Comparison of ENCODE assay signal across 8 cellular contexts in genomic region chr16:2539838-2540458, GRCh38. TPM values are rescaled to one million over a fixed set of nuclear protein-coding genes. Genes with fewer than 3 reads are reported as not detected.
DNase-seq lines count a peak whose midpoint lies in the region; ATAC-seq and TF ChIP-seq lines count a peak whose summit lies in the region.
"Not testable (repeated sequence)": the region's sequence is repeated elsewhere in the genome, so short reads cannot be mapped to it uniquely, and the experiment has no call there.

No MANE protein-coding gene starts in this region.

- not testable (repeated sequence) for H3K9me2 ChIP-seq in HCT116 (ENCODE audit: insufficient read depth); hepatocyte (replicated peaks; ENCODE audit: insufficient read depth)

- POLR2A ChIA-PET in CD4-positive, alpha-beta memory T cell (lab: Charles Lee; ENCODE audit: partially characterized antibody); HCT116 (lab: Charles Lee); T-cell (lab: Charles Lee): not testable (repeated sequence)

- not testable (repeated sequence) for H3K4me3 ChIP-seq in CD4-positive, alpha-beta memory T cell (ENCODE audit: low read length in 2 of 2); HCT116 (replicated peaks in 1 of 2; ENCODE audit: low read depth in 1 of 2, low read length in 2 of 2); hepatocyte; neural progenitor cell; testis

- peak in 1 of 5 donors; percentile 57 for DNase-seq in CD4-positive, alpha-beta memory T cell
- not testable (repeated sequence) for DNase-seq in HCT116 (ENCODE audit: low read depth, low spot score); activated T-helper 2 cell treated with anti-CD3 and anti-CD28 coated beads, Interferon-gamma antibody, Interleukin-2, Interleukin-4, amounts not matched to agents 10 μg/mL and 5 μg/mL and 100 μg/mL, durations not matched to agents 14 hours and 24 hours and 36 hours (ENCODE audit: low spot score)
- DNase-seq in T-cell (peak in 6 of 34 experiments; percentile 23 to 42 (median 32)), hepatocyte (ENCODE audit: low spot score) (peak; percentile 23), neural progenitor cell (ENCODE audit: low spot score) (peak; percentile 45), testis (peak; percentile 75)

- peaks cover 3 to 17% of the 10 kb centered on the region in 2 donors for H3K36me3 Mint-ChIP-seq in CD4-positive, alpha-beta memory T cell
- not testable (repeated sequence) for H3K36me3 Mint-ChIP-seq in T-cell, neural progenitor cell
- H3K36me3 Mint-ChIP-seq in activated T-helper 2 cell treated with anti-CD3 and anti-CD28 coated beads, Interferon-gamma antibody, Interleukin-2, Interleukin-4, amounts not matched to agents 10 μg/mL and 5 μg/mL and 100 μg/mL, durations not matched to agents 14 hours and 24 hours and 36 hours (ENCODE audit: low read depth) = peaks cover 24% of the 10 kb centered on the region
- peaks cover 49% of the 10 kb centered on the region for H3K36me3 Mint-ChIP-seq in dendritic cell treated with granulocyte-macrophage colony-stimulating factor and Interleukin-4, amounts not matched to agents 40 ng/mL and 50 ng/mL, for 4 days (ENCODE audit: low read depth)

- ATAC-seq in HCT116; T-cell (replicated peaks in 1 of 4): not testable (repeated sequence)

- TF ChIP-seq POLR2A in HCT116 (IDR thresholded peaks at IDR 0.05; ENCODE audit: borderline replicate concordance, extremely low read depth, insufficient read depth, insufficient read length); testis (IDR thresholded peaks at IDR 0.05): not testable (repeated sequence)

- not testable (repeated sequence) for H3K4me2 ChIP-seq in HCT116 (ENCODE audit: low read length); neural progenitor cell
- peak overlapping the region; percentile 91 for H3K4me2 ChIP-seq in hepatocyte

- WGBS in hepatocyte (ENCODE audit: low lambda C conversion rate, missing lambda C conversion rate) = 74% methylated on average over 15 of the region's 15 CpGs
- 33 to 38% methylated on average over 13 to 15 of the region's 15 CpGs for WGBS in testis, 2 donors

- not testable (repeated sequence) for H2AFZ ChIP-seq in HCT116 (ENCODE audit: low read depth, low read length, poor library complexity, severe bottlenecking); hepatocyte; neural progenitor cell (replicated peaks)

- H3K9ac ChIP-seq in HCT116 (ENCODE audit: low read length); neural progenitor cell: not testable (repeated sequence)

- not testable (repeated sequence) for H4K20me1 ChIP-seq in HCT116 (ENCODE audit: insufficient read depth)
- H4K20me1 ChIP-seq in hepatocyte (ENCODE audit: insufficient read depth, poor library complexity, severe bottlenecking) (peaks cover 36% of the 10 kb centered on the region), neural progenitor cell (ENCODE audit: low read depth) (peaks cover 16% of the 10 kb centered on the region)

- H3K79me2 ChIP-seq in HCT116 (ENCODE audit: insufficient read depth, low read length) (peaks cover 29% of the 10 kb centered on the region), hepatocyte (peaks cover 52% of the 10 kb centered on the region), neural progenitor cell (ENCODE audit: low read depth) (peaks cover 42% of the 10 kb centered on the region)

- H3K4me3 Mint-ChIP-seq in CD4-positive, alpha-beta memory T cell = peak overlapping the region; percentile 67 to 88 (median 86)
- H3K4me3 Mint-ChIP-seq in T-cell (peak overlapping the region; percentile 80 to 86 (median 83)), neural progenitor cell (peak overlapping the region; percentile 85)
- H3K4me3 Mint-ChIP-seq in activated T-helper 2 cell treated with anti-CD3 and anti-CD28 coated beads, Interferon-gamma antibody, Interleukin-2, Interleukin-4, amounts not matched to agents 10 μg/mL and 5 μg/mL and 100 μg/mL, durations not matched to agents 14 hours and 24 hours and 36 hours (ENCODE audit: low read depth) = peak overlapping the region; percentile 85
- H3K4me3 Mint-ChIP-seq in dendritic cell treated with granulocyte-macrophage colony-stimulating factor and Interleukin-4, amounts not matched to agents 40 ng/mL and 50 ng/mL, for 4 days = peak overlapping the region; percentile 76

- peaks cover 34% of the 10 kb centered on the region for H3K4me1 ChIP-seq in CD4-positive, alpha-beta memory T cell (ENCODE audit: insufficient read depth, low read length)
- H3K4me1 ChIP-seq in HCT116 (ENCODE audit: control insufficient read depth in 1 of 2, insufficient read depth in 2 of 2, low read length in 2 of 2) (peaks cover 10 to 18% of the 10 kb centered on the region in 2 experiments), hepatocyte (ENCODE audit: insufficient read depth) (peaks cover 12% of the 10 kb centered on the region), testis (peaks cover 12% of the 10 kb centered on the region)
- H3K4me1 ChIP-seq in neural progenitor cell = not testable (repeated sequence)

- H3K9me3 ChIP-seq in CD4-positive, alpha-beta memory T cell (ENCODE audit: control insufficient read depth in 1 of 2, low read length in 2 of 2); HCT116 (ENCODE audit: control insufficient read depth in 1 of 2, insufficient read depth in 1 of 2, low read depth in 1 of 2, low read length in 2 of 2); hepatocyte (ENCODE audit: low read depth); neural progenitor cell (ENCODE audit: low read depth); testis: not testable (repeated sequence)

- RAD21 ChIA-PET in HCT116 (lab: Charles Lee; ENCODE audit: low non-redundant PET in 1 of 2, low total read pairs in 2 of 2, uncharacterized antibody in 2 of 2, unreplicated experiment in 2 of 2) = not testable (repeated sequence)

- intact Hi-C loops in CD4-positive, alpha-beta memory T cell (cut with micrococcal nuclease) = loop anchor here (10.0 kb wide), 1 partner anchor 235 kb away; the partner anchor contains the start of gene ELOB
- intact Hi-C loops in HCT116 (cut with micrococcal nuclease); activated T-helper 2 cell treated with anti-CD3 and anti-CD28 coated beads, Interferon-gamma antibody, Interleukin-2, Interleukin-4, amounts not matched to agents 10 μg/mL and 5 μg/mL and 100 μg/mL, durations not matched to agents 14 hours and 24 hours and 36 hours (cut with micrococcal nuclease); dendritic cell treated with granulocyte-macrophage colony-stimulating factor and Interleukin-4, amounts not matched to agents 40 ng/mL and 50 ng/mL, for 4 days (cut with micrococcal nuclease); testis (cut with DNase I; ENCODE audit: low total_unique reads): not testable (repeated sequence)

- TF ChIP-seq CTCF in HCT116 (IDR thresholded peaks at IDR 0.05 in 2 of 3, conservative IDR thresholded peaks at IDR 0.05 in 1 of 3; ENCODE audit: borderline replicate concordance in 1 of 3, insufficient read depth in 1 of 3, low read depth in 2 of 3, low read length in 2 of 3) (peak in 2 of 3 experiments; percentile 36 to 42; a peak in 4 of 6 replicates), hepatocyte (IDR thresholded peaks at IDR 0.05; ENCODE audit: poor library complexity) (peak; percentile 50), neural progenitor cell (IDR thresholded peaks at IDR 0.05) (peak; percentile 54), testis (IDR thresholded peaks at IDR 0.05) (peak; percentile 16 to 34 (median 24))

- not testable (repeated sequence) for H3K36me3 ChIP-seq in CD4-positive, alpha-beta memory T cell (ENCODE audit: insufficient read depth, low read length); HCT116 (ENCODE audit: control insufficient read depth in 1 of 2, insufficient read depth in 2 of 2, low read length in 2 of 2); hepatocyte (replicated peaks; ENCODE audit: insufficient read depth, low read depth); neural progenitor cell; testis (ENCODE audit: low read depth, missing control alignments)

- H3K4me1 Mint-ChIP-seq in CD4-positive, alpha-beta memory T cell = peaks cover 27 to 61% (median 42%) of the 10 kb centered on the region in 4 donors
- H3K4me1 Mint-ChIP-seq in T-cell = peaks cover 37 to 54% (median 52%) of the 10 kb centered on the region in 3 donors
- peaks cover 29% of the 10 kb centered on the region for H3K4me1 Mint-ChIP-seq in activated T-helper 2 cell treated with anti-CD3 and anti-CD28 coated beads, Interferon-gamma antibody, Interleukin-2, Interleukin-4, amounts not matched to agents 10 μg/mL and 5 μg/mL and 100 μg/mL, durations not matched to agents 14 hours and 24 hours and 36 hours (ENCODE audit: low read depth)
- H3K4me1 Mint-ChIP-seq in dendritic cell treated with granulocyte-macrophage colony-stimulating factor and Interleukin-4, amounts not matched to agents 40 ng/mL and 50 ng/mL, for 4 days (ENCODE audit: low read depth) = peaks cover 57% of the 10 kb centered on the region
- peaks cover 22% of the 10 kb centered on the region for H3K4me1 Mint-ChIP-seq in neural progenitor cell

- not testable (repeated sequence) for H3K27me3 Mint-ChIP-seq in CD4-positive, alpha-beta memory T cell; T-cell; activated T-helper 2 cell treated with anti-CD3 and anti-CD28 coated beads, Interferon-gamma antibody, Interleukin-2, Interleukin-4, amounts not matched to agents 10 μg/mL and 5 μg/mL and 100 μg/mL, durations not matched to agents 14 hours and 24 hours and 36 hours (ENCODE audit: low read depth); dendritic cell treated with granulocyte-macrophage colony-stimulating factor and Interleukin-4, amounts not matched to agents 40 ng/mL and 50 ng/mL, for 4 days; neural progenitor cell (ENCODE audit: insufficient read depth, low read depth)

- H3K27ac Mint-ChIP-seq in CD4-positive, alpha-beta memory T cell = peak overlapping the region in 5 of 7 donors; percentile 35 to 73 (median 41)
- not testable (repeated sequence) for H3K27ac Mint-ChIP-seq in T-cell; activated T-helper 2 cell treated with anti-CD3 and anti-CD28 coated beads, Interferon-gamma antibody, Interleukin-2, Interleukin-4, amounts not matched to agents 10 μg/mL and 5 μg/mL and 100 μg/mL, durations not matched to agents 14 hours and 24 hours and 36 hours; neural progenitor cell
- peak overlapping the region; percentile 49 for H3K27ac Mint-ChIP-seq in dendritic cell treated with granulocyte-macrophage colony-stimulating factor and Interleukin-4, amounts not matched to agents 40 ng/mL and 50 ng/mL, for 4 days

- CTCF ChIA-PET in CD4-positive, alpha-beta memory T cell (lab: Charles Lee; ENCODE audit: partially characterized antibody); HCT116 (lab: Charles Lee); T-cell (lab: Charles Lee): not testable (repeated sequence)

- not testable (repeated sequence) for BruUV-seq in HCT116 (replicated peaks; lab: Mats Ljungman, UMichigan)

- not testable (repeated sequence) for H3K27ac ChIP-seq in CD4-positive, alpha-beta memory T cell (ENCODE audit: low read depth, low read length); HCT116 (ENCODE audit: low read depth, low read length); hepatocyte; neural progenitor cell; testis

- H3K9me3 Mint-ChIP-seq in CD4-positive, alpha-beta memory T cell; T-cell; activated T-helper 2 cell treated with anti-CD3 and anti-CD28 coated beads, Interferon-gamma antibody, Interleukin-2, Interleukin-4, amounts not matched to agents 10 μg/mL and 5 μg/mL and 100 μg/mL, durations not matched to agents 14 hours and 24 hours and 36 hours; dendritic cell treated with granulocyte-macrophage colony-stimulating factor and Interleukin-4, amounts not matched to agents 40 ng/mL and 50 ng/mL, for 4 days; neural progenitor cell: not testable (repeated sequence)

- H3K27me3 ChIP-seq in CD4-positive, alpha-beta memory T cell (ENCODE audit: insufficient read depth, low read length); HCT116 (ENCODE audit: insufficient read depth, low read length); hepatocyte; neural progenitor cell; testis: not testable (repeated sequence)

- not testable (repeated sequence) for H3F3A ChIP-seq in neural progenitor cell (ENCODE audit: low read depth)

- not testable (repeated sequence) for TF ChIP-seq RAD21 in HCT116 (IDR thresholded peaks at IDR 0.05; ENCODE audit: low read depth)

RNA-seq across cellular contexts. Expression of gene PDPK1, which starts 2.1 kb away (rescaled TPM):
- total RNA-seq in CD4-positive, alpha-beta memory T cell = 10 to 100 TPM; 61.2 to 71.3 TPM
- polyA plus RNA-seq in CD4-positive, alpha-beta memory T cell = 10 to 100 TPM; 26.4 to 42.1 TPM
- total RNA-seq in HCT116 (2021; ENCODE audit: unreplicated experiment) (36.1 TPM), T-cell (10 to 100 TPM; 49.8 to 68.4 (median 67.3) TPM), hepatocyte (29.8 and 34.5 TPM in 2 replicates), neural progenitor cell (ENCODE audit: low replicate concordance) (13.6 and 13.9 TPM in 2 replicates), testis (10 to 100 TPM; 61.1 to 75.3 TPM)
- 12.3 and 20.8 TPM in 2 replicates for polyA plus RNA-seq in HCT116 (2012)
- total RNA-seq in activated T-helper 2 cell treated with anti-CD3 and anti-CD28 coated beads, Interferon-gamma antibody, Interleukin-2, Interleukin-4, amounts not matched to agents 10 μg/mL and 5 μg/mL and 100 μg/mL, durations not matched to agents 14 hours and 24 hours and 36 hours = 45.7 and 48.5 TPM in 2 replicates
- polyA plus RNA-seq in hepatocyte (23.6 and 27.1 TPM in 2 replicates), testis (ENCODE audit: insufficient read depth, low read depth, low replicate concordance) (53.0 TPM)

RNA-seq across cellular contexts. Expression of gene CEMP1, which starts 8.7 kb away (rescaled TPM):
- 1 to 10 TPM; 1.7 to 3.0 TPM for total RNA-seq in CD4-positive, alpha-beta memory T cell
- 1 to 10 TPM; 1.9 to 5.0 TPM for polyA plus RNA-seq in CD4-positive, alpha-beta memory T cell
- total RNA-seq in HCT116 (2021; ENCODE audit: unreplicated experiment) = 0.32 TPM
- polyA plus RNA-seq in HCT116 (2012) = 2.0 and 3.8 TPM in 2 replicates
- total RNA-seq in T-cell = 1 to 10 TPM in 3 of 5 donors, under 1 TPM in 1, not detected in 1; 0.26 to 3.1 (median 1.1) TPM
- total RNA-seq in activated T-helper 2 cell treated with anti-CD3 and anti-CD28 coated beads, Interferon-gamma antibody, Interleukin-2, Interleukin-4, amounts not matched to agents 10 μg/mL and 5 μg/mL and 100 μg/mL, durations not matched to agents 14 hours and 24 hours and 36 hours = 0.25 TPM in 1 of 2 replicates, not detected in the other
- not detected in 2 replicates for total RNA-seq in hepatocyte
- 11.1 and 21.6 TPM in 2 replicates for polyA plus RNA-seq in hepatocyte
- 0.09 TPM in 1 of 2 replicates, not detected in the other for total RNA-seq in neural progenitor cell (ENCODE audit: low replicate concordance)
- 1 to 10 TPM; 5.4 to 5.5 TPM for total RNA-seq in testis
- polyA plus RNA-seq in testis (ENCODE audit: insufficient read depth, low read depth, low replicate concordance) = 1.6 TPM

RNA-seq across cellular contexts. Expression of gene AMDHD2, which starts 19.8 kb away (rescaled TPM):
- 100 to 1,000 TPM; 114 to 121 TPM for total RNA-seq in CD4-positive, alpha-beta memory T cell
- polyA plus RNA-seq in CD4-positive, alpha-beta memory T cell = 10 to 100 TPM; 17.0 to 22.3 TPM
- total RNA-seq in HCT116 (2021; ENCODE audit: unreplicated experiment) = 42.9 TPM
- 12.6 and 16.4 TPM in 2 replicates for polyA plus RNA-seq in HCT116 (2012)
- total RNA-seq in T-cell = 100 to 1,000 TPM; 104 to 215 (median 122) TPM
- 29.3 and 30.1 TPM in 2 replicates for total RNA-seq in activated T-helper 2 cell treated with anti-CD3 and anti-CD28 coated beads, Interferon-gamma antibody, Interleukin-2, Interleukin-4, amounts not matched to agents 10 μg/mL and 5 μg/mL and 100 μg/mL, durations not matched to agents 14 hours and 24 hours and 36 hours
- total RNA-seq in hepatocyte = 43.6 and 50.3 TPM in 2 replicates
- 70.8 and 77.0 TPM in 2 replicates for polyA plus RNA-seq in hepatocyte
- 11.7 and 39.2 TPM in 2 replicates for total RNA-seq in neural progenitor cell (ENCODE audit: low replicate concordance)
- total RNA-seq in testis = 10 to 100 TPM; 72.8 to 78.8 TPM
- 58.6 TPM for polyA plus RNA-seq in testis (ENCODE audit: insufficient read depth, low read depth, low replicate concordance)

RNA-seq across cellular contexts. Expression of gene ATP6V0C, which starts 26.2 kb away (rescaled TPM):
- total RNA-seq in CD4-positive, alpha-beta memory T cell = 100 to 1,000 TPM; 125 to 129 TPM
- 10 to 100 TPM; 57.5 to 81.6 TPM for polyA plus RNA-seq in CD4-positive, alpha-beta memory T cell
- total RNA-seq in HCT116 (2021; ENCODE audit: unreplicated experiment) (187 TPM), T-cell (100 to 1,000 TPM; 122 to 161 (median 128) TPM), hepatocyte (81.4 and 89.8 TPM in 2 replicates), neural progenitor cell (ENCODE audit: low replicate concordance) (11.6 and 44.3 TPM in 2 replicates), testis (100 to 1,000 TPM; 180 to 190 TPM)
- 186 and 193 TPM in 2 replicates for polyA plus RNA-seq in HCT116 (2012)
- total RNA-seq in activated T-helper 2 cell treated with anti-CD3 and anti-CD28 coated beads, Interferon-gamma antibody, Interleukin-2, Interleukin-4, amounts not matched to agents 10 μg/mL and 5 μg/mL and 100 μg/mL, durations not matched to agents 14 hours and 24 hours and 36 hours = 114 and 119 TPM in 2 replicates
- polyA plus RNA-seq in hepatocyte (375 and 385 TPM in 2 replicates), testis (ENCODE audit: insufficient read depth, low read depth, low replicate concordance) (182 TPM)
